ENCODE assay signal across 29 cellular contexts in the genomic region with DNA sequence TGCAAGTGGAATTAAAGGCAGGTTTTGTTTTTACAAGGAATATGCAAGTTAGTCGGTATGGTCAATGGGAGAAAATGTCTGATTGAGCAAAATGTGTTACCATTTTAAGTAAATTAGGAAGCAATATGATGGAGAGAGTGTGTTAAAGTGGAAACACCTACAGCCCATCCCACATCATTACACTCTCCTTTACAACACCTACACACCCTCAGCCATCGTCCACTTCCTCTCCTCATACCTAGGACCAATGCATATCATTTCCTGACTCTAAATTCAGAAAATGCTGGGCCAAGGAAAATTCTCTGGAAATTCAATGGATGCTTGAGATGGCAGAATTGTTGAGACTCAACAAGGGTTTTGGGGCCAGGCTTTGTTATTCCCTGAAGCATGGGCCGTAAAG. TPM values are rescaled to one million over a fixed set of nuclear protein-coding genes. Genes with fewer than 3 reads are reported as not detected.
"Had no signal": no experiment of that assay in that cellular context is flagged by ENCODE, and none has a peak within 500 bp of the region (broad histone marks: within the 10 kb centered on the region; RNA-seq: fewer than 3 reads in every experiment).

No MANE protein-coding gene starts in this region.

- H3K27ac Mint-ChIP-seq: activated CD4-positive, alpha-beta memory T cell treated with anti-CD3 and anti-CD28 coated beads for 36 hours; activated CD4-positive, alpha-beta T cell treated with anti-CD3 and anti-CD28 coated beads for 36 hours; activated CD4-positive, alpha-beta T cell treated with anti-CD3 and anti-CD28 coated beads, Interleukin-2, amount 10 ng/mL, durations not matched to agents 24 days and 14 days; activated CD8-positive, alpha-beta memory T cell treated with anti-CD3 and anti-CD28 coated beads, Interleukin-2, amount 10 ng/mL, durations not matched to agents 7 days and 5 days; activated CD8-positive, alpha-beta T cell treated with anti-CD3 and anti-CD28 coated beads, Interleukin-2, amount 10 ng/mL, durations not matched to agents 7 days and 5 days; activated naive CD4-positive, alpha-beta T cell treated with anti-CD3 and anti-CD28 coated beads for 36 hours; activated naive CD4-positive, alpha-beta T cell treated with anti-CD3 and anti-CD28 coated beads, Interleukin-2, amount 50 U/mL, for 24 hours; activated naive CD8-positive, alpha-beta T cell treated with anti-CD3 and anti-CD28 coated beads for 36 hours; activated naive CD8-positive, alpha-beta T cell treated with anti-CD3 and anti-CD28 coated beads, Interleukin-2, amount 50 U/mL, for 24 hours; activated T-helper 1 cell treated with anti-CD3 and anti-CD28 coated beads, Interleukin-12 subunit alpha, Interleukin-12 subunit beta, Interleukin-2, Interleukin-4 antibody, amounts not matched to agents 30 ng/mL and 10 ng/mL and 1 ng/mL, durations not matched to agents 14 hours and 24 hours and 36 hours; activated T-helper 2 cell treated with anti-CD3 and anti-CD28 coated beads, Interferon-gamma antibody, Interleukin-2, Interleukin-4, amounts not matched to agents 10 μg/mL and 5 μg/mL and 100 μg/mL, durations not matched to agents 14 hours and 24 hours and 36 hours; brain had no signal

- H3K27ac ChIP-seq: adrenal gland, breast epithelium, cardiac muscle cell, colonic mucosa had no signal

- H3K27me3 ChIP-seq: adrenal gland, cardiac muscle cell, colonic mucosa had no signal

- H3K36me3 Mint-ChIP-seq: activated CD4-positive, alpha-beta memory T cell treated with anti-CD3 and anti-CD28 coated beads for 36 hours; activated CD8-positive, alpha-beta memory T cell treated with anti-CD3 and anti-CD28 coated beads, Interleukin-2, amount 10 ng/mL, durations not matched to agents 7 days and 5 days; activated naive CD4-positive, alpha-beta T cell treated with anti-CD3 and anti-CD28 coated beads, Interleukin-2, amount 50 U/mL, for 24 hours; activated naive CD8-positive, alpha-beta T cell treated with anti-CD3 and anti-CD28 coated beads for 36 hours; brain had no signal

- H3K4me1 ChIP-seq: adrenal gland, breast epithelium, colonic mucosa had no signal

- H3K4me1 Mint-ChIP-seq: activated CD4-positive, alpha-beta T cell treated with anti-CD3 and anti-CD28 coated beads for 36 hours; activated CD4-positive, alpha-beta T cell treated with anti-CD3 and anti-CD28 coated beads, Interleukin-2, amount 10 ng/mL, durations not matched to agents 24 days and 14 days; activated CD8-positive, alpha-beta memory T cell treated with anti-CD3 and anti-CD28 coated beads, Interleukin-2, amount 10 ng/mL, durations not matched to agents 7 days and 5 days; activated naive CD4-positive, alpha-beta T cell treated with anti-CD3 and anti-CD28 coated beads, Interleukin-2, amount 50 U/mL, for 24 hours; activated naive CD8-positive, alpha-beta T cell treated with anti-CD3 and anti-CD28 coated beads for 36 hours; activated naive CD8-positive, alpha-beta T cell treated with anti-CD3 and anti-CD28 coated beads, Interleukin-2, amount 50 U/mL, for 24 hours had no signal

- ATAC-seq: activated CD4-positive, alpha-beta T cell treated with anti-CD3 and anti-CD28 coated beads for 36 hours; activated CD8-positive, alpha-beta memory T cell treated with anti-CD3 and anti-CD28 coated beads, Interleukin-2, amount 10 ng/mL, durations not matched to agents 7 days and 5 days; activated CD8-positive, alpha-beta T cell treated with anti-CD3 and anti-CD28 coated beads, Interleukin-2, amount 10 ng/mL, durations not matched to agents 7 days and 5 days; activated naive CD8-positive, alpha-beta T cell treated with anti-CD3 and anti-CD28 coated beads, Interleukin-2, amount 50 U/mL, for 24 hours had no signal

- H3K9me3 ChIP-seq: adrenal gland, breast epithelium, colonic mucosa had no signal

- H3K4me3 Mint-ChIP-seq: activated CD4-positive, alpha-beta memory T cell treated with anti-CD3 and anti-CD28 coated beads for 36 hours; activated CD4-positive, alpha-beta T cell treated with anti-CD3 and anti-CD28 coated beads for 36 hours; activated CD4-positive, alpha-beta T cell treated with anti-CD3 and anti-CD28 coated beads, Interleukin-2, amount 10 ng/mL, durations not matched to agents 24 days and 14 days; activated CD8-positive, alpha-beta memory T cell treated with anti-CD3 and anti-CD28 coated beads, Interleukin-2, amount 10 ng/mL, durations not matched to agents 7 days and 5 days; activated CD8-positive, alpha-beta T cell treated with anti-CD3 and anti-CD28 coated beads, Interleukin-2, amount 10 ng/mL, durations not matched to agents 7 days and 5 days; activated naive CD4-positive, alpha-beta T cell treated with anti-CD3 and anti-CD28 coated beads for 36 hours; activated naive CD4-positive, alpha-beta T cell treated with anti-CD3 and anti-CD28 coated beads, Interleukin-2, amount 50 U/mL, for 24 hours; activated naive CD8-positive, alpha-beta T cell treated with anti-CD3 and anti-CD28 coated beads for 36 hours; activated naive CD8-positive, alpha-beta T cell treated with anti-CD3 and anti-CD28 coated beads, Interleukin-2, amount 50 U/mL, for 24 hours; activated T-helper 1 cell treated with anti-CD3 and anti-CD28 coated beads, Interleukin-12 subunit alpha, Interleukin-12 subunit beta, Interleukin-2, Interleukin-4 antibody, amounts not matched to agents 30 ng/mL and 10 ng/mL and 1 ng/mL, durations not matched to agents 14 hours and 24 hours and 36 hours; brain had no signal

- H3K36me3 ChIP-seq: adrenal gland, breast epithelium, cardiac muscle cell, colonic mucosa had no signal

- H3K4me3 ChIP-seq: adrenal gland, breast epithelium, cardiac muscle cell, colonic mucosa had no signal

- DNase-seq: activated CD4-positive, CD25-positive, alpha-beta regulatory T cell; activated CD4-positive, CD25-positive, alpha-beta regulatory T cell treated with anti-CD3 and anti-CD28 coated beads, Interleukin-2, amount 50 U/mL, for 72 hours; activated CD8-positive, alpha-beta memory T cell treated with anti-CD3 and anti-CD28 coated beads, Interleukin-2, amount 50 U/mL, for 4 hours; activated effector memory CD4-positive, alpha-beta T cell treated with anti-CD3 and anti-CD28 coated beads, Interleukin-2, amount 50 U/mL, for 16 hours; activated T-cell treated with anti-CD3 and anti-CD28 coated beads, Interleukin-2, amount 50 U/mL, for 1 hour; central memory CD4-positive, alpha-beta T cell; cerebellar nuclear complex; effector CD8-positive, alpha-beta T cell had no signal

- H3K9me3 Mint-ChIP-seq: activated CD4-positive, alpha-beta T cell treated with anti-CD3 and anti-CD28 coated beads, Interleukin-2, amount 10 ng/mL, durations not matched to agents 24 days and 14 days; activated naive CD4-positive, alpha-beta T cell treated with anti-CD3 and anti-CD28 coated beads for 36 hours; activated naive CD4-positive, alpha-beta T cell treated with anti-CD3 and anti-CD28 coated beads, Interleukin-2, amount 50 U/mL, for 24 hours; activated naive CD8-positive, alpha-beta T cell treated with anti-CD3 and anti-CD28 coated beads for 36 hours; activated naive CD8-positive, alpha-beta T cell treated with anti-CD3 and anti-CD28 coated beads, Interleukin-2, amount 50 U/mL, for 24 hours; activated T-helper 1 cell treated with anti-CD3 and anti-CD28 coated beads, Interleukin-12 subunit alpha, Interleukin-12 subunit beta, Interleukin-2, Interleukin-4 antibody, amounts not matched to agents 30 ng/mL and 10 ng/mL and 1 ng/mL, durations not matched to agents 14 hours and 24 hours and 36 hours; activated T-helper 2 cell treated with anti-CD3 and anti-CD28 coated beads, Interferon-gamma antibody, Interleukin-2, Interleukin-4, amounts not matched to agents 10 μg/mL and 5 μg/mL and 100 μg/mL, durations not matched to agents 14 hours and 24 hours and 36 hours had no signal

RNA-seq across cellular contexts. Expression of a gene that starts 16.4 kb away (rescaled TPM):
- total RNA-seq: activated CD4-positive, alpha-beta memory T cell treated with anti-CD3 and anti-CD28 coated beads for 36 hours; activated CD4-positive, alpha-beta T cell treated with anti-CD3 and anti-CD28 coated beads for 36 hours; activated CD4-positive, alpha-beta T cell treated with anti-CD3 and anti-CD28 coated beads, Interleukin-2, amount 10 ng/mL, durations not matched to agents 24 days and 14 days; activated CD8-positive, alpha-beta memory T cell treated with anti-CD3 and anti-CD28 coated beads for 36 hours; activated CD8-positive, alpha-beta memory T cell treated with anti-CD3 and anti-CD28 coated beads, Interleukin-2, amount 10 ng/mL, durations not matched to agents 7 days and 5 days; activated CD8-positive, alpha-beta T cell treated with anti-CD3 and anti-CD28 coated beads, Interleukin-2, amount 10 ng/mL, durations not matched to agents 7 days and 5 days; activated naive CD4-positive, alpha-beta T cell treated with anti-CD3 and anti-CD28 coated beads for 36 hours; activated naive CD8-positive, alpha-beta T cell treated with anti-CD3 and anti-CD28 coated beads for 36 hours; activated T-helper 1 cell treated with anti-CD3 and anti-CD28 coated beads, Interleukin-12 subunit alpha, Interleukin-12 subunit beta, Interleukin-2, Interleukin-4 antibody, amounts not matched to agents 30 ng/mL and 10 ng/mL and 1 ng/mL, durations not matched to agents 14 hours and 24 hours and 36 hours; activated T-helper 2 cell treated with anti-CD3 and anti-CD28 coated beads, Interferon-gamma antibody, Interleukin-2, Interleukin-4, amounts not matched to agents 10 μg/mL and 5 μg/mL and 100 μg/mL, durations not matched to agents 14 hours and 24 hours and 36 hours; adrenal gland; breast epithelium; cardiac muscle cell; colonic mucosa; dermis microvascular lymphatic vessel endothelial cell; epithelial cell of proximal tubule; frontal cortex; T-helper 1 cell treated with Interleukin-12 subunit alpha and Interleukin-12 subunit beta and Interleukin-4 antibody, amounts not matched to agents 30 ng/mL and 1 ng/mL, for 36 hours had no signal
- polyA plus RNA-seq: adrenal gland, cardiac muscle cell had no signal
